In the genomic region with DNA sequence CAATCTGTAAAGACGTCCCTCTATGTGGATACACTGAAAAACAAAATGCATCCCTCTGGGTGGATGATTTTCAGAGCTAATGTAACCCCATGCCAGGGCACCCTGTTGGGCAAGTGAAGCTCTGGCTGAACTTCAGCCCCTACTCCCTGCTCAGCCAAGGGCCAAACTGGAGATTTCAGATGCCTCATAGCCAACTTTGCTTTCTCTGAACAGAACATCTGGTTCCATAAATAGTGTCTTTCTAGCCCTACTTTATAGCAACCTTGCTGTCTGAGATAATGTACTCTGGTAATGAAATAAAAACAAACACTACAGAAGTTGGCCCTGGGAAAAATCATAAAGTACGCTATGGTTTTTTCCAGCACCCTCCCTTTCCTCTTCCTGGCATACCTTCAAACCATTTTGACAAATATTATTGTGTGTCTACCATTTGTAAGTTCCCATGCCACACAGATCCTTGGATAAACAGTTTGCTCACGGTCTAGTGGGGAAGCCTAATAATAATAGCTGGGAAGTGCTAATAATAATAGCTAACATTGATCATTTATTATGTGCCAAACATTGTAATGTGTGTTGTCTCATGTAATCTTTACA, we compare ENCODE assay signal across 1 cellular context.
TF ChIP-seq lines count a peak whose summit lies in the region.

No MANE protein-coding gene starts in this region.

TF ChIP-seq in GM12878, 131 proteins besides CTCF, POLR2A, EP300 and RAD21:
- TF ChIP-seq SMAD5 (IDR thresholded peaks at IDR 0.05; ENCODE audit: low read depth) (0 out of 2 replicates have a peak, but pooled peaks have one; percentile 2), SRF (IDR thresholded peaks at IDR 0.05; ENCODE audit: low read depth in 2 of 2, low read length in 2 of 2) (no peak), POLR2AphosphoS2 (IDR thresholded peaks at IDR 0.05; ENCODE audit: low read depth, low read length) (0 out of 2 replicates have a peak, but pooled peaks have one; percentile 19), NR2C1 (IDR thresholded peaks at IDR 0.05) (no peak), ZBTB4 (CRISPR knock-in tag; IDR thresholded peaks at IDR 0.05) (peak; percentile 66; the same call in 1 of the 2 replicates), HDAC6 (IDR thresholded peaks at IDR 0.05; ENCODE audit: unreplicated experiment) (peak; percentile 60), CEBPB (IDR thresholded peaks at IDR 0.05; ENCODE audit: borderline replicate concordance in 1 of 2, low read depth in 2 of 2, low read length in 2 of 2) (no peak), CHD1 (IDR thresholded peaks at IDR 0.05; ENCODE audit: low read depth, low read length) (no peak), TAF1 (IDR thresholded peaks at IDR 0.05; ENCODE audit: borderline replicate concordance, low read depth, low read length) (no peak)
- TF ChIP-seq, protein P1, sequence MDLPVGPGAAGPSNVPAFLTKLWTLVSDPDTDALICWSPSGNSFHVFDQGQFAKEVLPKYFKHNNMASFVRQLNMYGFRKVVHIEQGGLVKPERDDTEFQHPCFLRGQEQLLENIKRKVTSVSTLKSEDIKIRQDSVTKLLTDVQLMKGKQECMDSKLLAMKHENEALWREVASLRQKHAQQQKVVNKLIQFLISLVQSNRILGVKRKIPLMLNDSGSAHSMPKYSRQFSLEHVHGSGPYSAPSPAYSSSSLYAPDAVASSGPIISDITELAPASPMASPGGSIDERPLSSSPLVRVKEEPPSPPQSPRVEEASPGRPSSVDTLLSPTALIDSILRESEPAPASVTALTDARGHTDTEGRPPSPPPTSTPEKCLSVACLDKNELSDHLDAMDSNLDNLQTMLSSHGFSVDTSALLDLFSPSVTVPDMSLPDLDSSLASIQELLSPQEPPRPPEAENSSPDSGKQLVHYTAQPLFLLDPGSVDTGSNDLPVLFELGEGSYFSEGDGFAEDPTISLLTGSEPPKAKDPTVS (IDR thresholded peaks at IDR 0.05; ENCODE audit: low read depth, low read length) = no peak
- TF ChIP-seq, protein P2, sequence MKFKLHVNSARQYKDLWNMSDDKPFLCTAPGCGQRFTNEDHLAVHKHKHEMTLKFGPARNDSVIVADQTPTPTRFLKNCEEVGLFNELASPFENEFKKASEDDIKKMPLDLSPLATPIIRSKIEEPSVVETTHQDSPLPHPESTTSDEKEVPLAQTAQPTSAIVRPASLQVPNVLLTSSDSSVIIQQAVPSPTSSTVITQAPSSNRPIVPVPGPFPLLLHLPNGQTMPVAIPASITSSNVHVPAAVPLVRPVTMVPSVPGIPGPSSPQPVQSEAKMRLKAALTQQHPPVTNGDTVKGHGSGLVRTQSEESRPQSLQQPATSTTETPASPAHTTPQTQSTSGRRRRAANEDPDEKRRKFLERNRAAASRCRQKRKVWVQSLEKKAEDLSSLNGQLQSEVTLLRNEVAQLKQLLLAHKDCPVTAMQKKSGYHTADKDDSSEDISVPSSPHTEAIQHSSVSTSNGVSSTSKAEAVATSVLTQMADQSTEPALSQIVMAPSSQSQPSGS (IDR thresholded peaks at IDR 0.05; ENCODE audit: low read length) = peak; percentile 19; the same call in 1 of the 2 replicates
- TF ChIP-seq, protein P3, sequence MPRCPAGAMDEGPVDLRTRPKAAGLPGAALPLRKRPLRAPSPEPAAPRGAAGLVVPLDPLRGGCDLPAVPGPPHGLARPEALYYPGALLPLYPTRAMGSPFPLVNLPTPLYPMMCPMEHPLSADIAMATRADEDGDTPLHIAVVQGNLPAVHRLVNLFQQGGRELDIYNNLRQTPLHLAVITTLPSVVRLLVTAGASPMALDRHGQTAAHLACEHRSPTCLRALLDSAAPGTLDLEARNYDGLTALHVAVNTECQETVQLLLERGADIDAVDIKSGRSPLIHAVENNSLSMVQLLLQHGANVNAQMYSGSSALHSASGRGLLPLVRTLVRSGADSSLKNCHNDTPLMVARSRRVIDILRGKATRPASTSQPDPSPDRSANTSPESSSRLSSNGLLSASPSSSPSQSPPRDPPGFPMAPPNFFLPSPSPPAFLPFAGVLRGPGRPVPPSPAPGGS (IDR thresholded peaks at IDR 0.05; ENCODE audit: borderline replicate concordance, insufficient read depth, low read depth, low read length, poor library complexity, severe bottlenecking) = no peak
